8 cellular contexts compared by ENCODE assay signal in genomic region chr17:34980681-34981537, GRCh38. TPM values are rescaled to one million over a fixed set of nuclear protein-coding genes. Genes with fewer than 3 reads are reported as not detected.
A peak's percentile ranks its signal among the peaks of the same experiment; 100 is the strongest.
DNase-seq lines count a peak whose midpoint lies in the region; ATAC-seq and TF ChIP-seq lines count a peak whose summit lies in the region.

No MANE protein-coding gene starts in this region.

- CTCF ChIA-PET in activated CD8-positive, alpha-beta T cell treated with anti-CD3 and anti-CD28 coated beads for 36 hours (lab: Charles Lee), result interaction anchor here (0.6 to 3.9 kb wide), 14 partner anchors 9 to 759 kb away, joined by 3 to 28 read pairs (median 3); partner anchors contain the start of gene RAD51D

- peaks cover 45% of the 10 kb centered on the region for H3K4me1 Mint-ChIP-seq in activated CD8-positive, alpha-beta T cell treated with anti-CD3 and anti-CD28 coated beads for 36 hours (ENCODE audit: low read depth)
- H3K4me1 Mint-ChIP-seq in mesothelial cell of epicardium, result peaks cover 36% of the 10 kb centered on the region

- H3K9ac ChIP-seq in endocrine pancreas (ENCODE audit: control insufficient read depth, insufficient read depth, low read length), result peak overlapping the region; percentile 93

- H3K27ac Mint-ChIP-seq in activated CD8-positive, alpha-beta T cell treated with anti-CD3 and anti-CD28 coated beads for 36 hours, result peak overlapping the region; percentile 89
- peak overlapping the region; percentile 96 for H3K27ac Mint-ChIP-seq in mesothelial cell of epicardium

- H3K9me3 ChIP-seq in endocrine pancreas (ENCODE audit: control insufficient read depth, low read length), result no peaks in the 10 kb centered on the region

- H3K27me3 Mint-ChIP-seq in activated CD8-positive, alpha-beta T cell treated with anti-CD3 and anti-CD28 coated beads for 36 hours, result no peaks in the 10 kb centered on the region
- no peaks in the 10 kb centered on the region for H3K27me3 Mint-ChIP-seq in mesothelial cell of epicardium (ENCODE audit: low read depth)

- H3K27ac ChIP-seq in C4-2B, result peak overlapping the region; percentile 95

- no peaks in the 10 kb centered on the region for H3K9me3 Mint-ChIP-seq in activated CD8-positive, alpha-beta T cell treated with anti-CD3 and anti-CD28 coated beads for 36 hours
- no peaks in the 10 kb centered on the region for H3K9me3 Mint-ChIP-seq in mesothelial cell of epicardium

- H3K4me1 ChIP-seq in endocrine pancreas (ENCODE audit: control insufficient read depth, insufficient read depth, low read length), result peaks cover 20% of the 10 kb centered on the region

- H3K27me3 ChIP-seq in endocrine pancreas (ENCODE audit: control insufficient read depth, insufficient read depth, low read length), result no peaks in the 10 kb centered on the region

- POLR2A ChIA-PET in activated CD8-positive, alpha-beta T cell treated with anti-CD3 and anti-CD28 coated beads for 36 hours (lab: Charles Lee), result interaction anchor here (0.7 to 6.3 kb wide), 19 partner anchors 8 to 598 kb away, joined by 3 to 51 read pairs (median 4); partner anchors contain the start of genes CCT6B, PEX12, RAD51D and RFFL

- DNase-seq in NCI-H524 treated with DMSO at 0.1 percent for 48 hours (lab: John Stamatoyannopoulos, UW) (peak; percentile 27), mesothelial cell of epicardium (ENCODE audit: low spot score in 2 of 2, unreplicated experiment in 2 of 2) (peak; percentile 64 to 69)
- DNase-seq in activated CD8-positive, alpha-beta T cell treated with anti-CD3 and anti-CD28 coated beads for 36 hours, result peak; percentile 84
- DNase-seq in stimulated activated CD8-positive, alpha-beta memory T cell treated with anti-CD3 and anti-CD28 coated beads, Interleukin-15, amount 100 ng/mL, for 4 hours (ENCODE audit: low read depth in 2 of 2), result peak; percentile 67 to 81

- intact Hi-C loops in activated CD8-positive, alpha-beta T cell treated with anti-CD3 and anti-CD28 coated beads for 36 hours (cut with micrococcal nuclease), result loop anchor here (1.0 to 5.0 kb wide), 3 partner anchors 20 to 106 kb away; partner anchors contain the start of genes CCT6B, RFFL and ZNF830

- peaks cover 24% of the 10 kb centered on the region for H3K36me3 Mint-ChIP-seq in activated CD8-positive, alpha-beta T cell treated with anti-CD3 and anti-CD28 coated beads for 36 hours (ENCODE audit: low read depth)
- peaks cover 8% of the 10 kb centered on the region for H3K36me3 Mint-ChIP-seq in mesothelial cell of epicardium

- H3K36me3 ChIP-seq in endocrine pancreas (ENCODE audit: control insufficient read depth, insufficient read depth, low read length), result no peaks in the 10 kb centered on the region

- ATAC-seq in GM19043 (IDR thresholded peaks at IDR 0.05; ENCODE audit: low read depth, unreplicated experiment) (peak; percentile 58), HG03342 (IDR thresholded peaks at IDR 0.05; ENCODE audit: unreplicated experiment) (peak; percentile 68)
- ATAC-seq in activated CD8-positive, alpha-beta T cell treated with anti-CD3 and anti-CD28 coated beads for 36 hours, result peak; percentile 87

- TF ChIP-seq CTCF in C4-2B (conservative IDR thresholded peaks at IDR 0.05) (peak; percentile 31), mesothelial cell of epicardium (IDR thresholded peaks at IDR 0.05; ENCODE audit: unreplicated experiment) (no peak)
- TF ChIP-seq CTCF in activated CD8-positive, alpha-beta T cell treated with anti-CD3 and anti-CD28 coated beads for 36 hours (IDR thresholded peaks at IDR 0.05), result peak; percentile 47

- peak overlapping the region; percentile 93 for H3K4me3 ChIP-seq in endocrine pancreas (ENCODE audit: control insufficient read depth, insufficient read depth, low read length)

- peak overlapping the region; percentile 94 for H3K4me3 Mint-ChIP-seq in activated CD8-positive, alpha-beta T cell treated with anti-CD3 and anti-CD28 coated beads for 36 hours
- H3K4me3 Mint-ChIP-seq in mesothelial cell of epicardium, result peak overlapping the region; percentile 82

RNA-seq across cellular contexts. Expression of gene LIG3, which starts 0.6 kb away (rescaled TPM):
- 10 to 100 TPM; 44.1 to 50.4 TPM for total RNA-seq in activated CD8-positive, alpha-beta T cell treated with anti-CD3 and anti-CD28 coated beads for 36 hours
- total RNA-seq in mesothelial cell of epicardium, result 84.4 to 93.1 TPM (median 92.2 TPM) in 3 replicates

RNA-seq across cellular contexts. Expression of gene ZNF830, which starts 19.6 kb away (rescaled TPM):
- total RNA-seq in activated CD8-positive, alpha-beta T cell treated with anti-CD3 and anti-CD28 coated beads for 36 hours, result 10 to 100 TPM; 18.8 to 22.5 TPM
- total RNA-seq in mesothelial cell of epicardium, result 17.2 to 18.5 TPM (median 17.9 TPM) in 3 replicates

RNA-seq across cellular contexts. Expression of gene CCT6B, which starts 19.6 kb away (rescaled TPM):
- 1 to 10 TPM; 1.4 to 1.8 TPM for total RNA-seq in activated CD8-positive, alpha-beta T cell treated with anti-CD3 and anti-CD28 coated beads for 36 hours
- 3.2 to 3.5 TPM (median 3.3 TPM) in 3 replicates for total RNA-seq in mesothelial cell of epicardium

Comparison
In these comparisons a context has a peak if more than half of its experiments do, and no peak if none do; other contexts are left out.
1. Peak in every context shown above with its lines: DNase-seq, ATAC-seq, H3K4me3 ChIP-seq and H3K27ac ChIP-seq.
2. DNase-seq: peak in every context shown above with its lines; median percentile 84 in activated CD8-positive, alpha-beta T cell treated with anti-CD3 and anti-CD28 coated beads for 36 hours; 74 in stimulated activated CD8-positive, alpha-beta memory T cell treated with anti-CD3 and anti-CD28 coated beads, Interleukin-15, amount 100 ng/mL, for 4 hours; 66 in mesothelial cell of epicardium; 27 in NCI-H524 treated with DMSO at 0.1 percent for 48 hours.